Comparison of ENCODE assay signal across 18 cellular contexts in genomic region chr1:97739596-97740103, GRCh38.
DNase-seq lines count a peak whose midpoint lies in the region; ATAC-seq, FAIRE-seq and TF ChIP-seq lines count a peak whose summit lies in the region.
"Had no signal": no experiment of that assay in that cellular context is flagged by ENCODE, and none has a peak within 500 bp of the region (broad histone marks: within the 10 kb centered on the region; RNA-seq: fewer than 3 reads in every experiment).

No MANE protein-coding gene starts in this region.

- H3K36me3 ChIP-seq in GM23248 (ENCODE audit: low read depth) (no peaks in the 10 kb centered on the region), astrocyte (ENCODE audit: insufficient read depth, low read length) (no peaks in the 10 kb centered on the region), H7 (replicated peaks; ENCODE audit: control insufficient read depth, insufficient read depth, low read length) (no peaks in the 10 kb centered on the region)

- FAIRE-seq in A204.1 (lab: Jason Lieb, UNC) (peak; percentile 16), astrocyte (lab: Jason Lieb, UNC) (no peak)

- no peaks in the 10 kb centered on the region for H3K27me3 Mint-ChIP-seq in astrocyte (ENCODE audit: low read depth, unreplicated experiment)

- no peak overlapping the region for H3K4me3 Mint-ChIP-seq in astrocyte (ENCODE audit: unreplicated experiment)
- H3K4me3 Mint-ChIP-seq: CD14-positive monocyte had no signal

- H3K9me3 ChIP-seq in GM23248 (ENCODE audit: low read depth) (no peaks in the 10 kb centered on the region), astrocyte (ENCODE audit: insufficient read depth, low read depth, low read length) (no peaks in the 10 kb centered on the region)

- H3K27ac Mint-ChIP-seq in astrocyte (ENCODE audit: unreplicated experiment), result no peak overlapping the region
- H3K27ac Mint-ChIP-seq: CD14-positive monocyte had no signal

- H3K9me3 Mint-ChIP-seq in astrocyte (ENCODE audit: unreplicated experiment), result no peaks in the 10 kb centered on the region
- H3K9me3 Mint-ChIP-seq: CD14-positive monocyte had no signal

- no peak overlapping the region for H2AFZ ChIP-seq in GM23248
- no peak overlapping the region for H2AFZ ChIP-seq in astrocyte (ENCODE audit: low read depth, low read length)

- H3K27me3 ChIP-seq in GM23248 (replicated peaks; ENCODE audit: insufficient read depth) (no peaks in the 10 kb centered on the region), astrocyte (ENCODE audit: insufficient read depth, low read length) (no peaks in the 10 kb centered on the region), H7 (ENCODE audit: control insufficient read depth, insufficient read depth, low read length) (no peaks in the 10 kb centered on the region)

- peak overlapping the region; percentile 45 for H3K4me2 ChIP-seq in GM23248 (ENCODE audit: unreplicated experiment)
- H3K4me2 ChIP-seq in astrocyte (ENCODE audit: low read length), result no peak overlapping the region

- WGBS in GM23248 (ENCODE audit: low coverage in 1 of 2, low lambda C conversion rate in 2 of 2, missing lambda C conversion rate in 2 of 2), 2 experiments, result 97 to 100% methylated on average over 2 of the region's 2 CpGs

- H3K9me2 ChIP-seq in GM23248 (ENCODE audit: insufficient read depth), result no peaks in the 10 kb centered on the region; the same call in 1 of the 2 replicates

- H3K4me3 ChIP-seq in GM23248 (no peak overlapping the region), astrocyte (ENCODE audit: insufficient read depth, low read depth, low read length) (no peak overlapping the region), H7 (ENCODE audit: insufficient read depth, low read depth, low read length) (no peak overlapping the region)

- ATAC-seq in HG03460 (IDR thresholded peaks at IDR 0.05; ENCODE audit: unreplicated experiment), result no peak
- ATAC-seq: HCT116 had no signal

- H4K20me1 ChIP-seq in GM23248 (ENCODE audit: insufficient read depth) (no peaks in the 10 kb centered on the region), astrocyte (ENCODE audit: insufficient read depth, low read length) (no peaks in the 10 kb centered on the region)

- H3K36me3 Mint-ChIP-seq in astrocyte (ENCODE audit: low read depth, unreplicated experiment), result no peaks in the 10 kb centered on the region

- H3K79me2 ChIP-seq in GM23248 (ENCODE audit: insufficient read depth) (peaks cover 4% of the 10 kb centered on the region; the same call in 1 of the 2 replicates), astrocyte (ENCODE audit: insufficient read depth, low read length) (no peaks in the 10 kb centered on the region)

- in situ Hi-C loops in GM23248 (cut with MboI), result no loop called here

- DNase-seq in GM23248, result peak; percentile 52
- DNase-seq in astrocyte (ENCODE audit: low read depth), result peak; percentile 30
- peak; percentile 46 for DNase-seq in kidney glomerular epithelial cell (lab: John Stamatoyannopoulos, UW)
- no peak for DNase-seq in Kasumi-1 (lab: John Stamatoyannopoulos, UW)
- no peak for DNase-seq in H7
- no peak for DNase-seq in NCI-H345 (lab: John Stamatoyannopoulos, UW)
- DNase-seq: KG1, MM.1S, NCI-H1105, NCI-H1694, NCI-H446, NCI-H69, SHP77 treated with DMSO at 0.1 percent for 48 hours, SW 1271 had no signal

- H3K4me1 Mint-ChIP-seq in astrocyte (ENCODE audit: low read depth, unreplicated experiment), result peaks cover 1% of the 10 kb centered on the region
- H3K4me1 Mint-ChIP-seq: CD14-positive monocyte had no signal

- no peak overlapping the region for H3K9ac ChIP-seq in GM23248
- no peak overlapping the region for H3K9ac ChIP-seq in astrocyte (ENCODE audit: low read length)

- H3K4me1 ChIP-seq in GM23248 (ENCODE audit: insufficient read depth) (peaks cover 11% of the 10 kb centered on the region), astrocyte (ENCODE audit: insufficient read depth, low read length) (no peaks in the 10 kb centered on the region)

- H3K27ac ChIP-seq in GM23248 (no peak overlapping the region), astrocyte (ENCODE audit: low read depth, low read length) (peak overlapping the region; percentile 23)

- TF ChIP-seq CTCF in astrocyte (IDR thresholded peaks at IDR 0.05; ENCODE audit: insufficient read depth, low read depth, low read length), result no peak

- no peaks in the 10 kb centered on the region for H3F3A ChIP-seq in GM23248 (ENCODE audit: insufficient read depth)

Comparison
In these comparisons a context has a peak if more than half of its experiments do, and no peak if none do; other contexts are left out.
1. DNase-seq: peak in GM23248 (single experiment), astrocyte (single experiment) and kidney glomerular epithelial cell (single experiment); none in Kasumi-1 (0 of 2), H7 (single experiment) and NCI-H345 (single experiment).